Comparison of ENCODE assay signal across 13 cellular contexts in the genomic region with DNA sequence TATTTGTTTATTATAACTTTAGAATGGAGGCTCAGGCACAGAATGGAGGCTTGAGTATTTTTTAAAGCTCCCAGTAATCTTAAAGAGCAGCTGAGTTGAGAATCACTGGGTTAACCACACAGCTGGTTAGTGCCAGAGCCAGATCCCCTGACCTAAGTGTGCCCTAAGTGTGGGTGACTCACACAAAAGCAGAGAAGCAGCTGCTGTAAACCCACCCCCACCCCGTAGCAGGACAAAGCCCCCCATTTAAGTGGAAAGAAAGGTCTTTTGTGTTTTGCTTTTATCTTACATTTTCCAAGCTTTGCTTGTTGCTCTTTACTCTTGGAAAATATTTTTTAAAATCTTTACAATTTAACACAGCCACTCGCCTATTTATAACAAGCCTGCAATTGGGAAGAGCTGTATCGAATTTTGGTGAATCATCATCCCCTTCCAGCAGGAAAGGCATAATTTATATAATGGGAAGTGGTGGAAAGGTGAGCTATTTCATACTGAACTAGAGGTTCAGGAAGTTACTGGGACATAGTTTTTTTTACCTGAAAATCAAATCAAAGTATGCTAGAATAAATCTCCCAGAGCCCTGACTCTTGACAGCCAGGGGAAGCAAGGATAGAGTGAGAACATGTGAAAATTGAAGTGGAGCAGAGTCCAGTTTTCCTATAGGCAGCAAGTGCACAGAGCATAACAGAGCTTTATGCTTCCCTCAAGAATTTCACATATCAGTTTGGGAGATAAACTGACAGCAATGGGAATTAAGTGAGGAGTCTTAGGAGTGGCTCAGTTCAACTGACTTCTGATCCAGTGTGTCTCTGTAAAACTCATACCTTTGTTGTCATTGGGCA.
DNase-seq lines count a peak whose midpoint lies in the region; ATAC-seq, FAIRE-seq and TF ChIP-seq lines count a peak whose summit lies in the region.
"Had no signal": no experiment of that assay in that cellular context is flagged by ENCODE, and none has a peak within 500 bp of the region (broad histone marks: within the 10 kb centered on the region; RNA-seq: fewer than 3 reads in every experiment).

No MANE protein-coding gene starts in this region.

- intact Hi-C loops in MCF 10A (cut with micrococcal nuclease) (no loop called here), breast epithelium (cut with DNase I; ENCODE audit: low total_unique reads) (no loop called here), lower lobe of right lung (cut with DNase I) (no loop called here), Right ventricle myocardium inferior (cut with DNase I) (no loop called here)

- peak; percentile 51 for DNase-seq in MCF 10A (ENCODE audit: unreplicated experiment)
- DNase-seq in breast epithelium (ENCODE audit: low spot score in 2 of 2), result no peak
- peak; percentile 66 for DNase-seq in brain microvascular endothelial cell
- DNase-seq in keratinocyte (ENCODE audit: low read depth, low spot score), result no peak
- peak; percentile 72 for DNase-seq in urothelium cell line (ENCODE audit: low spot score)
- no peak for DNase-seq in type B pancreatic cell (ENCODE audit: extremely low spot score, unreplicated experiment)
- no peak for DNase-seq in lower lobe of right lung
- no peak for DNase-seq in Right ventricle myocardium inferior (ENCODE audit: missing footprints)
- DNase-seq: NCI-H1092 treated with DMSO at 0.1 percent for 48 hours had no signal

- no peak for ATAC-seq in lower lobe of right lung
- no peak for ATAC-seq in Right ventricle myocardium inferior

- dilution Hi-C loops in keratinocyte (cut with MboI; ENCODE audit: extremely low pct_ligation_motif_present, low sequenced_read_pairs), result no loop called here

- H3K9me3 ChIP-seq in breast epithelium (no peaks in the 10 kb centered on the region), keratinocyte (ENCODE audit: control insufficient read depth, low read depth, low read length) (no peaks in the 10 kb centered on the region), lower lobe of right lung (no peaks in the 10 kb centered on the region)
- H3K9me3 ChIP-seq: tibial nerve had no signal

- no peak overlapping the region for H2AFZ ChIP-seq in keratinocyte (ENCODE audit: control insufficient read depth, low read length)

- FAIRE-seq in keratinocyte (lab: Jason Lieb, UNC) (no peak), urothelium cell line (lab: Jason Lieb, UNC) (no peak)
- FAIRE-seq: A204.1 had no signal

- H3K79me2 ChIP-seq in keratinocyte (ENCODE audit: control insufficient read depth, insufficient read depth, low read length), result no peaks in the 10 kb centered on the region

- CTCF ChIA-PET in MCF 10A (lab: Yijun Ruan, JAX), result interaction anchor here (0.5 to 1.3 kb wide), 6 partner anchors 12 to 330 kb away, joined by 3 to 5 read pairs (median 3); no protein-coding TSS in a partner anchor

- no peaks in the 10 kb centered on the region for H3K36me3 Mint-ChIP-seq in MCF 10A (ENCODE audit: insufficient read depth, unreplicated experiment)
- H3K36me3 Mint-ChIP-seq in type B pancreatic cell, result no peaks in the 10 kb centered on the region

- H3K27ac ChIP-seq in breast epithelium, result no peak overlapping the region
- peak overlapping the region; percentile 50 for H3K27ac ChIP-seq in brain microvascular endothelial cell
- H3K27ac ChIP-seq in keratinocyte (ENCODE audit: control insufficient read depth, insufficient read depth, low read length), result no peak overlapping the region
- no peak overlapping the region for H3K27ac ChIP-seq in lower lobe of right lung

- H3K27me3 ChIP-seq in breast epithelium (no peaks in the 10 kb centered on the region), brain microvascular endothelial cell (replicated peaks) (no peaks in the 10 kb centered on the region), keratinocyte (ENCODE audit: control insufficient read depth, extremely low read depth, insufficient read depth, low read length) (no peaks in the 10 kb centered on the region), lower lobe of right lung (ENCODE audit: low read depth) (no peaks in the 10 kb centered on the region)
- H3K27me3 ChIP-seq: tibial nerve had no signal

- H3K4me3 Mint-ChIP-seq in MCF 10A (ENCODE audit: unreplicated experiment) (no peak overlapping the region), type B pancreatic cell (no peak overlapping the region)
- H3K4me3 Mint-ChIP-seq: dendritic cell treated with granulocyte-macrophage colony-stimulating factor and Interleukin-4, amounts not matched to agents 40 ng/mL and 50 ng/mL, for 4 days had no signal

- H3K9me3 Mint-ChIP-seq in MCF 10A (ENCODE audit: unreplicated experiment) (peaks cover 5% of the 10 kb centered on the region), type B pancreatic cell (no peaks in the 10 kb centered on the region)

- in situ Hi-C loops in brain microvascular endothelial cell (cut with HindIII; ENCODE audit: low pct_ligation_motif_present, low sequenced_read_pairs), result no loop called here

- H4K20me1 ChIP-seq in keratinocyte (ENCODE audit: control insufficient read depth, extremely low read depth, insufficient read depth, low read length), result no peaks in the 10 kb centered on the region

- no peak for TF ChIP-seq POLR2A in breast epithelium (IDR thresholded peaks at IDR 0.05)

- peak overlapping the region; percentile 29 for H3K4me2 ChIP-seq in keratinocyte (ENCODE audit: control insufficient read depth, extremely low read depth, insufficient read depth, low read depth, low read length)

- POLR2A ChIA-PET in MCF 10A (lab: Yijun Ruan, JAX), result interaction anchor here (0.7 to 1.5 kb wide), 2 partner anchors 9 to 83 kb away, joined by 3 to 5 read pairs; no protein-coding TSS in a partner anchor

- TF ChIP-seq CTCF in MCF 10A (IDR thresholded peaks at IDR 0.05; ENCODE audit: unreplicated experiment) (no peak), breast epithelium (IDR thresholded peaks at IDR 0.05) (no peak), brain microvascular endothelial cell (IDR thresholded peaks at IDR 0.05; ENCODE audit: low read depth, low read length, missing control alignments) (no peak), keratinocyte (optimal IDR thresholded peaks at IDR 0.05 in 1 of 3, IDR thresholded peaks at IDR 0.05 in 1 of 3, conservative IDR thresholded peaks at IDR 0.05 in 1 of 3; ENCODE audit: extremely low read depth in 1 of 3, insufficient read depth in 2 of 3, low read length in 3 of 3) (no peak), type B pancreatic cell (conservative IDR thresholded peaks at IDR 0.05) (no peak), lower lobe of right lung (IDR thresholded peaks at IDR 0.05) (no peak)

- H3K36me3 ChIP-seq in breast epithelium (no peaks in the 10 kb centered on the region), brain microvascular endothelial cell (replicated peaks) (no peaks in the 10 kb centered on the region), keratinocyte (ENCODE audit: control insufficient read depth in 2 of 2, extremely low read depth in 1 of 2, insufficient read depth in 2 of 2, low read length in 2 of 2) (no peaks in the 10 kb centered on the region), lower lobe of right lung (no peaks in the 10 kb centered on the region)
- H3K36me3 ChIP-seq: tibial nerve had no signal

- no peak overlapping the region for H3K4me3 ChIP-seq in breast epithelium
- H3K4me3 ChIP-seq in brain microvascular endothelial cell (ENCODE audit: low read depth, low read length), result no peak overlapping the region
- no peak overlapping the region for H3K4me3 ChIP-seq in keratinocyte (ENCODE audit: control insufficient read depth in 2 of 3, extremely low read depth in 1 of 3, insufficient read depth in 2 of 3, low read depth in 1 of 3, low read length in 3 of 3)
- no peak overlapping the region for H3K4me3 ChIP-seq in lower lobe of right lung
- H3K4me3 ChIP-seq: lung, tibial nerve had no signal

- H3K9ac ChIP-seq in keratinocyte (ENCODE audit: control insufficient read depth, extremely low read depth, insufficient read depth, low read length), result no peak overlapping the region

- no TSS peak for BruUV-seq in MCF 10A (replicated peaks; lab: Mats Ljungman, UMichigan)

- no peaks in the 10 kb centered on the region for H3K9me1 ChIP-seq in keratinocyte (ENCODE audit: control insufficient read depth, extremely low read depth, insufficient read depth, low read length)

- no peaks in the 10 kb centered on the region for H3K4me1 ChIP-seq in breast epithelium
- H3K4me1 ChIP-seq in keratinocyte (ENCODE audit: control insufficient read depth, extremely low read depth, insufficient read depth, low read length), result peaks cover 9% of the 10 kb centered on the region
- no peaks in the 10 kb centered on the region for H3K4me1 ChIP-seq in lower lobe of right lung

- H3K4me1 Mint-ChIP-seq in MCF 10A (ENCODE audit: insufficient read depth, unreplicated experiment) (peaks cover 8% of the 10 kb centered on the region), type B pancreatic cell (ENCODE audit: unreplicated experiment) (peaks cover 8% of the 10 kb centered on the region)

- no peak overlapping the region for H3K27ac Mint-ChIP-seq in MCF 10A (ENCODE audit: low read depth, unreplicated experiment)
- H3K27ac Mint-ChIP-seq in type B pancreatic cell, result no peak overlapping the region
- H3K27ac Mint-ChIP-seq: dendritic cell treated with granulocyte-macrophage colony-stimulating factor and Interleukin-4, amounts not matched to agents 40 ng/mL and 50 ng/mL, for 4 days had no signal

- H3K27me3 Mint-ChIP-seq in MCF 10A (ENCODE audit: insufficient read depth, unreplicated experiment), result no peaks in the 10 kb centered on the region
- H3K27me3 Mint-ChIP-seq in type B pancreatic cell, result peaks cover 12% of the 10 kb centered on the region
- H3K27me3 Mint-ChIP-seq: dendritic cell treated with granulocyte-macrophage colony-stimulating factor and Interleukin-4, amounts not matched to agents 40 ng/mL and 50 ng/mL, for 4 days had no signal

Comparison
In these comparisons a context has a peak if more than half of its experiments do, and no peak if none do; other contexts are left out.
1. DNase-seq: peak in MCF 10A (single experiment), brain microvascular endothelial cell (single experiment) and urothelium cell line (single experiment); none in breast epithelium (0 of 2), keratinocyte (single experiment), type B pancreatic cell (single experiment), lower lobe of right lung (single experiment) and Right ventricle myocardium inferior (single experiment).